In genomic region chr6:160767647-160768019, GRCh38 we compare ENCODE assay signal across 9 cellular contexts.
DNase-seq lines count a peak whose midpoint lies in the region; ATAC-seq and TF ChIP-seq lines count a peak whose summit lies in the region.
"Had no signal": no experiment of that assay in that cellular context is flagged by ENCODE, and none has a peak within 500 bp of the region (broad histone marks: within the 10 kb centered on the region; RNA-seq: fewer than 3 reads in every experiment).

No MANE protein-coding gene starts in this region.

- H3K9me3 ChIP-seq in ascending aorta (no peaks in the 10 kb centered on the region), A673 (ENCODE audit: low read depth, low read length, poor library complexity, severe bottlenecking) (no peaks in the 10 kb centered on the region), gastroesophageal sphincter (peaks cover 0 to 2% (median 0%) of the 10 kb centered on the region in 3 donors)
- H3K9me3 ChIP-seq: adrenal gland had no signal

- no peak for TF ChIP-seq POLR2A in gastroesophageal sphincter (IDR thresholded peaks at IDR 0.05)

- 15 to 25% methylated on average over 2 to 5 of the region's 5 CpGs for WGBS in gastroesophageal sphincter (ENCODE audit: low coverage in 1 of 2), 2 donors

- H3K9me3 Mint-ChIP-seq in nephron, result peaks cover 3% of the 10 kb centered on the region

- peak overlapping the region; percentile 96 to 97 (median 97) for H3K4me3 Mint-ChIP-seq in nephron

- peak; percentile 15 for ATAC-seq in GM18858 (IDR thresholded peaks at IDR 0.05; ENCODE audit: unreplicated experiment)
- ATAC-seq in HG02642 (IDR thresholded peaks at IDR 0.05; ENCODE audit: poor library complexity, unreplicated experiment), result peak; percentile 11
- no peak for ATAC-seq in gastroesophageal sphincter

- CTCF ChIA-PET in A673 (lab: Charles Lee), result interaction anchor here (0.7 kb wide), 1 partner anchor 980 kb away, joined by 3 read pairs; no protein-coding TSS in a partner anchor

- no TSS peak for BruUV-seq in A673 (replicated peaks; lab: Mats Ljungman, UMichigan)

- peaks cover 10% of the 10 kb centered on the region for H3K4me1 Mint-ChIP-seq in nephron

- intact Hi-C loops in ascending aorta (cut with DNase I), result no loop called here
- intact Hi-C loops in A673 (cut with micrococcal nuclease; ENCODE audit: unreplicated experiment), result loop anchor here (10.0 kb wide), 1 partner anchor 243 kb away; no protein-coding TSS in a partner anchor

- peaks cover 0 to 2% of the 10 kb centered on the region in 2 donors for H3K4me1 ChIP-seq in ascending aorta
- no peaks in the 10 kb centered on the region for H3K4me1 ChIP-seq in A673 (ENCODE audit: insufficient read depth, low read length, poor library complexity, severe bottlenecking)
- peaks cover 0 to 16% (median 5%) of the 10 kb centered on the region in 3 donors for H3K4me1 ChIP-seq in gastroesophageal sphincter

- H3K4me3 ChIP-seq in ascending aorta, result peak overlapping the region; percentile 51 to 68
- no peak overlapping the region for H3K4me3 ChIP-seq in A673 (ENCODE audit: low read depth, low read length, poor library complexity, severe bottlenecking)
- peak overlapping the region in 1 of 2 donors; percentile 55 for H3K4me3 ChIP-seq in gastroesophageal sphincter

- DNase-seq in ascending aorta (ENCODE audit: low spot score in 2 of 2) (no peak), A673 (ENCODE audit: low spot score) (no peak), cortex of kidney (lab: John Stamatoyannopoulos, UW) (no peak)
- DNase-seq in activated CD4-positive, alpha-beta T cell treated with anti-CD3 and anti-CD28 coated beads for 1 hour, result no peak

- H3K27ac Mint-ChIP-seq in nephron, result peak overlapping the region in 2 of 3 experiments; percentile 58 to 75

- TF ChIP-seq EP300 in gastroesophageal sphincter (IDR thresholded peaks at IDR 0.05), result no peak

- peaks cover 3% of the 10 kb centered on the region for H3K27me3 Mint-ChIP-seq in nephron (ENCODE audit: low read depth)

- H3K36me3 Mint-ChIP-seq in nephron (ENCODE audit: low read depth), result no peaks in the 10 kb centered on the region

- POLR2A ChIA-PET in A673 (lab: Charles Lee; ENCODE audit: low non-redundant PET), result no interaction called here

- no peaks in the 10 kb centered on the region for H3K36me3 ChIP-seq in ascending aorta
- no peaks in the 10 kb centered on the region for H3K36me3 ChIP-seq in A673 (ENCODE audit: insufficient read depth, low read length, poor library complexity, severe bottlenecking)
- H3K36me3 ChIP-seq in gastroesophageal sphincter, result no peaks in the 10 kb centered on the region
- H3K36me3 ChIP-seq: adrenal gland had no signal

- H3K27ac ChIP-seq in ascending aorta, result no peak overlapping the region
- no peak overlapping the region for H3K27ac ChIP-seq in A673 (ENCODE audit: low read depth, low read length, poor library complexity, severe bottlenecking)
- H3K27ac ChIP-seq in gastroesophageal sphincter, result peak overlapping the region in 1 of 4 donors; percentile 24
- H3K27ac ChIP-seq: adrenal gland had no signal

- H3K27me3 ChIP-seq in ascending aorta (no peaks in the 10 kb centered on the region), A673 (replicated peaks; ENCODE audit: insufficient read depth, low read depth, low read length, poor library complexity) (peaks cover 7% of the 10 kb centered on the region), gastroesophageal sphincter (peaks cover 13% of the 10 kb centered on the region)
- H3K27me3 ChIP-seq: adrenal gland had no signal

- TF ChIP-seq CTCF in ascending aorta (IDR thresholded peaks at IDR 0.05) (no peak), nephron (IDR thresholded peaks at IDR 0.05; ENCODE audit: unreplicated experiment in 3 of 3) (peak in 2 of 3 experiments; percentile 1 to 40), A673 (conservative IDR thresholded peaks at IDR 0.05; ENCODE audit: low read depth, low read length) (no peak), gastroesophageal sphincter (IDR thresholded peaks at IDR 0.05) (no peak)

Comparison
In these comparisons a context has a peak if more than half of its experiments do, and no peak if none do; other contexts are left out.
1. CTCF ChIP-seq: peak in nephron (2 of 3); none in ascending aorta (0 of 3), A673 (single experiment) and gastroesophageal sphincter (0 of 4).